17 cellular contexts compared by ENCODE assay signal in the genomic region with DNA sequence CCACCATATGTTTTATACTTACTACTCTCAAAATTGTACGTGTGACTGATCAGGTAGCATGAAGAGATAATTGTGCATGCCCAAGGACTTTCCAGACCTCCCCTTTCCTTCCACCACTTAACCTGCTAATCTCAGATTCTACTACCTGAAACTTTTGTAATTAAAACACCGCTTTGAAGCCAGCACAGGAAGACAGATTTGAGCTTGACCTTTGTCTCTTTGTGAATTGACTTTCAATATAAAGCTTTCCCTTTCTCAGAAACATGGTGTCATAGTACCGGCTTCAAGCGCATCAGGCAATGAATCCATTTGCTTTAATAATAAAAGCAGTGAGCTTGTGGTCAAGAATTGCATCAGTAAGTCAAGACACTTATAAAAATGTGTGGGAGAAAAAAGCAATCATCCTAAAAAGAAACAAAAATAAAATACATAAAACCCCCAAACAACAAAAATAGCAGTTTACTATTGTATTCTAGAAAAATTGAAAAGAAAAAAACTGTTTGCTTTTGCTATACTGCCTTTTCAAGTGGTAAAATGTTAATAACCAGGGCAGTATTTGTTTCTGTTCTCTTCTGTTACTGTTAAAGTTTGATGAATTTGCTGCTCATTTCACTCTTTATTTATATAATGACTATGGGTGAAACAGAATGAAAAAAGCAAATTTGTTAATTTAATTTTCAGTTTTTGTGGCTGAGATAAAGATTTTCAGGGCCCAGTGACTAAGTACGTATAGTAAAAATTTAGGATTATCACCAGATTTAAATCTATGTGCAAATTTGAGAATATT.
DNase-seq lines count a peak whose midpoint lies in the region; ATAC-seq, FAIRE-seq and TF ChIP-seq lines count a peak whose summit lies in the region.
"Had no signal": no experiment of that assay in that cellular context is flagged by ENCODE, and none has a peak within 500 bp of the region (broad histone marks: within the 10 kb centered on the region; RNA-seq: fewer than 3 reads in every experiment).

No MANE protein-coding gene starts in this region.

- intact Hi-C loops in K562 (cut with micrococcal nuclease), result no loop called here

- POLR2A ChIA-PET in SK-N-SH (lab: Yijun Ruan, JAX) (no interaction called here), K562 (lab: Yijun Ruan, JAX) (no interaction called here)

- H3K4me3 ChIP-seq in SK-N-SH (ENCODE audit: low read depth in 2 of 2, low read length in 1 of 2) (no peak overlapping the region), K562 (no peak overlapping the region)

- no peak overlapping the region for H3K9ac ChIP-seq in SK-N-SH
- H3K9ac ChIP-seq in K562 (ENCODE audit: insufficient read depth in 1 of 2, low read depth in 2 of 2, low read length in 2 of 2), result no peak overlapping the region

- no peak for ATAC-seq in SK-N-SH treated with all-trans-retinoic acid at 6 μM for 48 hours
- peak; percentile 16 for ATAC-seq in GM19023 (IDR thresholded peaks at IDR 0.05; ENCODE audit: unreplicated experiment)
- ATAC-seq in K562, result no peak
- ATAC-seq in GM21526 (IDR thresholded peaks at IDR 0.05; ENCODE audit: low FRiP score, unreplicated experiment), result no peak
- ATAC-seq: PC-3 had no signal

- H3K9me3 ChIP-seq in SK-N-SH (no peaks in the 10 kb centered on the region), K562 (replicated peaks; ENCODE audit: control insufficient read depth, insufficient read depth, low read depth, low read length) (no peaks in the 10 kb centered on the region)

- no peaks in the 10 kb centered on the region for H3K9me1 ChIP-seq in K562 (ENCODE audit: control insufficient read depth, insufficient read depth, low read length)

- TF ChIP-seq POLR2A in K562 (conservative IDR thresholded peaks at IDR 0.05), result no peak

- TF ChIP-seq CTCF in SK-N-SH (IDR thresholded peaks at IDR 0.05), result no peak
- no peak for TF ChIP-seq CTCF in K562 (IDR thresholded peaks at IDR 0.05 in 2 of 3, conservative IDR thresholded peaks at IDR 0.05 in 1 of 3; ENCODE audit: insufficient read depth in 2 of 3, low read depth in 1 of 3, low read length in 3 of 3)

- H3K4me1 ChIP-seq in SK-N-SH (ENCODE audit: control insufficient read depth in 1 of 2, insufficient read depth in 2 of 2, low read depth in 1 of 2, low read length in 1 of 2) (no peaks in the 10 kb centered on the region; a peak in 1 of 4 replicates), K562 (replicated peaks in 1 of 2; ENCODE audit: control insufficient read depth in 2 of 2, insufficient read depth in 2 of 2, low read length in 2 of 2) (no peaks in the 10 kb centered on the region)

- TF ChIP-seq EP300 in SK-N-SH (IDR thresholded peaks at IDR 0.05; ENCODE audit: borderline replicate concordance in 1 of 2, low read depth in 1 of 2, low read length in 1 of 2), result no peak
- no peak for TF ChIP-seq EP300 in K562 (IDR thresholded peaks at IDR 0.05; ENCODE audit: low read length)

- CTCF ChIA-PET in SK-N-SH (lab: Yijun Ruan, JAX), result no interaction called here
- CTCF ChIA-PET in K562 (lab: Yijun Ruan, JAX; ENCODE audit: low intra/inter-chr PET ratio), result no interaction called here

- no peaks in the 10 kb centered on the region for H3F3A ChIP-seq in SK-N-SH (replicated peaks; ENCODE audit: insufficient read depth)

- no peaks in the 10 kb centered on the region for H3K27me3 ChIP-seq in SK-N-SH (ENCODE audit: insufficient read depth)
- H3K27me3 ChIP-seq in K562 (ENCODE audit: control insufficient read depth in 2 of 2, insufficient read depth in 2 of 2, low read length in 2 of 2), result no peaks in the 10 kb centered on the region

- FAIRE-seq in K562 (lab: Jason Lieb, UNC), result no peak

- no peaks in the 10 kb centered on the region for H4K20me1 ChIP-seq in SK-N-SH (ENCODE audit: insufficient read depth)
- H4K20me1 ChIP-seq in K562 (replicated peaks; ENCODE audit: control insufficient read depth, insufficient read depth, low read length), result no peaks in the 10 kb centered on the region

- H2AFZ ChIP-seq in SK-N-SH (ENCODE audit: low read depth) (peak overlapping the region; percentile 39; the same call in 1 of the 2 replicates), K562 (ENCODE audit: low read depth, low read length) (peak overlapping the region; percentile 66)

- H3K79me2 ChIP-seq in SK-N-SH (ENCODE audit: insufficient read depth) (no peaks in the 10 kb centered on the region), K562 (ENCODE audit: control insufficient read depth, insufficient read depth, low read length) (no peaks in the 10 kb centered on the region)

- DNase-seq in SK-N-SH (no peak), M059J (ENCODE audit: low read depth) (peak; percentile 8), K562 (ENCODE audit: extremely low read depth in 1 of 4, low spot score in 3 of 4) (no peak), anterior cingulate cortex (lab: John Stamatoyannopoulos, UW) (no peak), HPDE6-E6E7 (ENCODE audit: extremely low spot score) (no peak)
- DNase-seq: 8988T; H9; NCI-H1694; NCI-H345; NCI-H526 treated with DMSO at 0.1 percent for 48 hours; NK-92 treated with Interleukin-12 subunit alpha and Interleukin-12 subunit beta, amount 100 ng/mL, for 24 hours; PC-3 had no signal

- WGBS in SK-N-SH (ENCODE audit: low lambda C conversion rate), result 92% methylated on average over 5 of the region's 5 CpGs
- WGBS in K562 (ENCODE audit: insufficient coverage, low coverage, missing lambda C conversion rate), result 8% methylated on average over 5 of the region's 5 CpGs

- no peaks in the 10 kb centered on the region for H3K9me2 ChIP-seq in SK-N-SH

- no peak overlapping the region for H3K4me2 ChIP-seq in SK-N-SH
- H3K4me2 ChIP-seq in K562 (ENCODE audit: insufficient read depth, low read length), result peak overlapping the region; percentile 46; the same call in 1 of the 2 replicates

- no peak for TF ChIP-seq RAD21 in SK-N-SH (IDR thresholded peaks at IDR 0.05; ENCODE audit: low read length)
- no peak for TF ChIP-seq RAD21 in K562 (CRISPR knock-in tag; conservative IDR thresholded peaks at IDR 0.05 in 1 of 2, IDR thresholded peaks at IDR 0.05 in 1 of 2)

- H3K27ac ChIP-seq in SK-N-SH (ENCODE audit: low read depth in 2 of 2, low read length in 1 of 2), result no peak overlapping the region
- H3K27ac ChIP-seq in K562 (ENCODE audit: extremely low read depth, low read depth, low read length), result no peak overlapping the region; the same call in 2 of the 3 replicates
- H3K27ac ChIP-seq: C4-2B, HL-60 had no signal

- BruUV-seq in K562 (replicated peaks; lab: Mats Ljungman, UMichigan), result no TSS peak

- H3K36me3 ChIP-seq in SK-N-SH (replicated peaks in 1 of 2; ENCODE audit: control insufficient read depth in 1 of 2, insufficient read depth in 2 of 2, low read length in 1 of 2) (no peaks in the 10 kb centered on the region), K562 (ENCODE audit: control insufficient read depth, insufficient read depth, low read length) (no peaks in the 10 kb centered on the region)

- in situ Hi-C loops in K562 (cut with MboI), result no loop called here

TF ChIP-seq in SK-N-SH, 30 proteins besides CTCF, POLR2A, EP300 and RAD21 (continues in another document):
- TF ChIP-seq, protein P1, sequence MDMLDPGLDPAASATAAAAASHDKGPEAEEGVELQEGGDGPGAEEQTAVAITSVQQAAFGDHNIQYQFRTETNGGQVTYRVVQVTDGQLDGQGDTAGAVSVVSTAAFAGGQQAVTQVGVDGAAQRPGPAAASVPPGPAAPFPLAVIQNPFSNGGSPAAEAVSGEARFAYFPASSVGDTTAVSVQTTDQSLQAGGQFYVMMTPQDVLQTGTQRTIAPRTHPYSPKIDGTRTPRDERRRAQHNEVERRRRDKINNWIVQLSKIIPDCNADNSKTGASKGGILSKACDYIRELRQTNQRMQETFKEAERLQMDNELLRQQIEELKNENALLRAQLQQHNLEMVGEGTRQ (IDR thresholded peaks at IDR 0.05; ENCODE audit: borderline replicate concordance, low read depth, low read length), result no peak
- TF ChIP-seq RCOR1 (IDR thresholded peaks at IDR 0.05; ENCODE audit: low read length) (no peak), YY1 (IDR thresholded peaks at IDR 0.05; ENCODE audit: low read depth) (no peak), SMC3 (IDR thresholded peaks at IDR 0.05; ENCODE audit: low read depth, low read length) (no peak), SIN3A (IDR thresholded peaks at IDR 0.05; ENCODE audit: borderline replicate concordance, low read depth, low read length) (no peak), FOXM1 (IDR thresholded peaks at IDR 0.05; ENCODE audit: low read depth) (no peak)

TF ChIP-seq in SK-N-SH treated with all-trans-retinoic acid at 6 μM for 48 hours, 23 proteins besides CTCF, POLR2A, EP300 and RAD21:
- no peak for TF ChIP-seq RARB (CRISPR knock-in tag; IDR thresholded peaks at IDR 0.05)

TF ChIP-seq in K562, 482 proteins besides CTCF, POLR2A, EP300 and RAD21 (continues in another document):
- TF ChIP-seq ZNF77 (CRISPR knock-in tag; IDR thresholded peaks at IDR 0.05), result no peak
- no peak for TF ChIP-seq MCM7 (IDR thresholded peaks at IDR 0.05)
- TF ChIP-seq NR2C2 (CRISPR knock-in tag; IDR thresholded peaks at IDR 0.05), result no peak
- TF ChIP-seq NR2C2 (tag; IDR thresholded peaks at IDR 0.05), result no peak
